In genomic region chr6:149246691-149247384, GRCh38 we compare ENCODE assay signal across 10 cellular contexts.
DNase-seq lines count a peak whose midpoint lies in the region; ATAC-seq and TF ChIP-seq lines count a peak whose summit lies in the region.
"Had no signal": no experiment of that assay in that cellular context is flagged by ENCODE, and none has a peak within 500 bp of the region (broad histone marks: within the 10 kb centered on the region; RNA-seq: fewer than 3 reads in every experiment).

No MANE protein-coding gene starts in this region.

- H3K27ac ChIP-seq in left lung, result peak overlapping the region; percentile 56 to 61

- no peaks in the 10 kb centered on the region for H3K36me3 ChIP-seq in left lung
- H3K36me3 ChIP-seq: heart right ventricle had no signal

- H3K27me3 ChIP-seq in left lung, result no peaks in the 10 kb centered on the region

- H3K9me3 ChIP-seq in left lung, result no peaks in the 10 kb centered on the region

- intact Hi-C loops in left lung (cut with DNase I), result no loop called here

- ATAC-seq in GM18517 (IDR thresholded peaks at IDR 0.05; ENCODE audit: unreplicated experiment) (peak; percentile 96), GM21619 (IDR thresholded peaks at IDR 0.05; ENCODE audit: unreplicated experiment) (peak; percentile 97), HG03571 (IDR thresholded peaks at IDR 0.05; ENCODE audit: unreplicated experiment) (peak; percentile 97), left lung (peak; percentile 64)

- TF ChIP-seq CTCF in left lung (IDR thresholded peaks at IDR 0.05), result no peak

- H3K4me3 ChIP-seq in left lung, result no peak overlapping the region

- H3K4me1 ChIP-seq in left lung, result peaks cover 0 to 9% of the 10 kb centered on the region in 2 donors

- peak in 1 of 2 donors; percentile 54 for DNase-seq in left lung
- no peak for DNase-seq in foreskin melanocyte
- no peak for DNase-seq in HPDE6-E6E7 (ENCODE audit: extremely low spot score)
- no peak for DNase-seq in AG08395 (ENCODE audit: low spot score)
- DNase-seq in DMS 273 (lab: John Stamatoyannopoulos, UW; ENCODE audit: unreplicated experiment), result no peak
- DNase-seq: activated naive CD4-positive, alpha-beta T cell treated with Interleukin-2 at 50 U/mL for 16 hours; heart right ventricle had no signal
